Comparison of ENCODE assay signal across 17 cellular contexts in the genomic region with DNA sequence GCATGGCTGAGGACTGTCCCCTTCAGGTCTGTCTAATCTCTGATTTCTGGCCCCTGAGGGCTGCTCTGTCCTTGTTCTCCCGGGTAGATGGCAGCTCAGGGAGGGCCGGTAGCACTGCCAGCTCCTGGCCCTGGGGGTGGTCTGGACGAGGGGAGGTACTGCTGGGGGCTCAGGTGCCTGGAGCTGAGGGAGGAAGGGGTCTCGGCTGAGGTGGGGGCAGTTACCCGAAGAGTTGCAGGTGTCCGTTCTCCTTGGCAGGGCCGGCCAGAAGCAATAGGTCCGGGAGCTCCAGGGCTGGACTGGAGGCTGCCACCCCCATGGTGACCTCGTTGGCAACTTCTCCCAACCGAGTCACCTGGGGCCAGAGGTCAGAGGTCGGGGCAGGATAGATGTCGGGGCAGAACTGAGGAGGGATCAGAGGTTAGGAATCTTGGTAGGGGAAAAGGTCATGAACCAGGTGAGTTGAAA. TPM values are rescaled to one million over a fixed set of nuclear protein-coding genes. Genes with fewer than 3 reads are reported as not detected.
DNase-seq lines count a peak whose midpoint lies in the region; ATAC-seq and TF ChIP-seq lines count a peak whose summit lies in the region.
"Had no signal": no experiment of that assay in that cellular context is flagged by ENCODE, and none has a peak within 500 bp of the region (broad histone marks: within the 10 kb centered on the region; RNA-seq: fewer than 3 reads in every experiment).

No MANE protein-coding gene starts in this region.

- WGBS in endodermal cell (ENCODE audit: insufficient coverage in 1 of 2, insufficient read length in 1 of 2), 2 experiments: 88 to 91% methylated on average over 6 to 12 of the region's 12 CpGs

- no peak for DNase-seq in activated CD8-positive, alpha-beta memory T cell treated with anti-CD3 and anti-CD28 coated beads, Interleukin-2, amount 10 ng/mL, durations not matched to agents 7 days and 5 days
- DNase-seq in activated CD8-positive, alpha-beta memory T cell treated with anti-CD3 and anti-CD28 coated beads, Interleukin-2, amount 50 U/mL, for 4 hours: no peak
- no peak for DNase-seq in WTC11 (ENCODE audit: low spot score)
- DNase-seq in endodermal cell: no peak
- DNase-seq in osteocyte (ENCODE audit: extremely low spot score, unreplicated experiment): no peak
- DNase-seq in 8988T: no peak
- no peak for DNase-seq in activated CD8-positive, alpha-beta memory T cell treated with anti-CD3 and anti-CD28 coated beads, Interleukin-2, amount 50 U/mL, for 48 hours
- DNase-seq: activated T-cell treated with anti-CD3 and anti-CD28 coated beads for 4 hours, COR-L47, GF-D8, NCI-H187, NCI-H524, retina, thyroid gland had no signal

- peak overlapping the region; percentile 67 for H3K27ac Mint-ChIP-seq in activated CD8-positive, alpha-beta memory T cell treated with anti-CD3 and anti-CD28 coated beads, Interleukin-2, amount 10 ng/mL, durations not matched to agents 7 days and 5 days
- H3K27ac Mint-ChIP-seq in WTC11 (peak overlapping the region; percentile 61), endodermal cell (peak overlapping the region; percentile 68), osteocyte (ENCODE audit: unreplicated experiment) (peak overlapping the region; percentile 36)

- no peak overlapping the region for H3K4me3 ChIP-seq in endodermal cell (ENCODE audit: low read length)
- H3K4me3 ChIP-seq: hepatocyte, thyroid gland had no signal

- H3K4me3 Mint-ChIP-seq in activated CD8-positive, alpha-beta memory T cell treated with anti-CD3 and anti-CD28 coated beads, Interleukin-2, amount 10 ng/mL, durations not matched to agents 7 days and 5 days: peak overlapping the region; percentile 38
- peak overlapping the region; percentile 98 for H3K4me3 Mint-ChIP-seq in WTC11
- H3K4me3 Mint-ChIP-seq in endodermal cell: no peak overlapping the region
- H3K4me3 Mint-ChIP-seq in osteocyte (ENCODE audit: unreplicated experiment): peak overlapping the region; percentile 45

- peaks cover 17% of the 10 kb centered on the region for H3K36me3 Mint-ChIP-seq in activated CD8-positive, alpha-beta memory T cell treated with anti-CD3 and anti-CD28 coated beads, Interleukin-2, amount 10 ng/mL, durations not matched to agents 7 days and 5 days
- H3K36me3 Mint-ChIP-seq in WTC11: peaks cover 23% of the 10 kb centered on the region
- H3K36me3 Mint-ChIP-seq in endodermal cell (ENCODE audit: low read depth): peaks cover 29% of the 10 kb centered on the region
- peaks cover 5% of the 10 kb centered on the region for H3K36me3 Mint-ChIP-seq in osteocyte (ENCODE audit: unreplicated experiment)

- POLR2A ChIA-PET in WTC11 (lab: Charles Lee): no interaction called here

- H3K27me3 ChIP-seq in endodermal cell (ENCODE audit: control insufficient read depth, insufficient read depth, low read length, poor library complexity, severe bottlenecking): no peaks in the 10 kb centered on the region
- H3K27me3 ChIP-seq: hepatocyte, thyroid gland had no signal

- TF ChIP-seq CTCF in WTC11 (IDR thresholded peaks at IDR 0.05) (no peak), endodermal cell (conservative IDR thresholded peaks at IDR 0.05) (no peak), osteocyte (IDR thresholded peaks at IDR 0.05) (no peak)

- H3K27me3 Mint-ChIP-seq in activated CD8-positive, alpha-beta memory T cell treated with anti-CD3 and anti-CD28 coated beads, Interleukin-2, amount 10 ng/mL, durations not matched to agents 7 days and 5 days: no peaks in the 10 kb centered on the region
- H3K27me3 Mint-ChIP-seq in WTC11 (ENCODE audit: low read depth): no peaks in the 10 kb centered on the region; the same call in none of the 2 replicates
- peaks cover 5% of the 10 kb centered on the region for H3K27me3 Mint-ChIP-seq in endodermal cell (ENCODE audit: insufficient read depth)
- no peaks in the 10 kb centered on the region for H3K27me3 Mint-ChIP-seq in osteocyte (ENCODE audit: unreplicated experiment)

- H3K27ac ChIP-seq in endodermal cell (ENCODE audit: low read depth, low read length): no peak overlapping the region

- peaks cover 23% of the 10 kb centered on the region for H3K9me3 ChIP-seq in endodermal cell (ENCODE audit: control insufficient read depth, low read length)
- H3K9me3 ChIP-seq: thyroid gland had no signal

- H3K9me3 Mint-ChIP-seq in activated CD8-positive, alpha-beta memory T cell treated with anti-CD3 and anti-CD28 coated beads, Interleukin-2, amount 10 ng/mL, durations not matched to agents 7 days and 5 days (ENCODE audit: low read depth): no peaks in the 10 kb centered on the region
- H3K9me3 Mint-ChIP-seq in WTC11 (peaks cover 14% of the 10 kb centered on the region), endodermal cell (peaks cover 26% of the 10 kb centered on the region), osteocyte (ENCODE audit: unreplicated experiment) (no peaks in the 10 kb centered on the region)

- H3K4me1 ChIP-seq in endodermal cell (ENCODE audit: control insufficient read depth, insufficient read depth, low read length): no peaks in the 10 kb centered on the region

- ATAC-seq in activated CD8-positive, alpha-beta memory T cell treated with anti-CD3 and anti-CD28 coated beads, Interleukin-2, amount 10 ng/mL, durations not matched to agents 7 days and 5 days: no peak
- ATAC-seq in WTC11 (no peak), GM21447 (IDR thresholded peaks at IDR 0.05; ENCODE audit: unreplicated experiment) (no peak)

- H3K9ac ChIP-seq in endodermal cell (ENCODE audit: extremely low read depth, low read length, poor library complexity, severe bottlenecking): no peak overlapping the region

- CTCF ChIA-PET in activated CD8-positive, alpha-beta memory T cell treated with anti-CD3 and anti-CD28 coated beads, Interleukin-2, amount 10 ng/mL, durations not matched to agents 7 days and 5 days (lab: Charles Lee): interaction anchor here (1.2 to 2.0 kb wide), 2 partner anchors 9 to 118 kb away, joined by 3 to 6 read pairs; no protein-coding TSS in a partner anchor
- CTCF ChIA-PET in WTC11 (lab: Charles Lee): interaction anchor here (2.3 to 2.6 kb wide), 2 partner anchors 10 to 12 kb away, joined by 8 to 13 read pairs; no protein-coding TSS in a partner anchor

- H3K36me3 ChIP-seq in endodermal cell (ENCODE audit: control insufficient read depth, insufficient read depth, low read length): peaks cover 20% of the 10 kb centered on the region

- peaks cover 14% of the 10 kb centered on the region for H3K4me1 Mint-ChIP-seq in activated CD8-positive, alpha-beta memory T cell treated with anti-CD3 and anti-CD28 coated beads, Interleukin-2, amount 10 ng/mL, durations not matched to agents 7 days and 5 days
- peaks cover 9% of the 10 kb centered on the region for H3K4me1 Mint-ChIP-seq in WTC11
- H3K4me1 Mint-ChIP-seq in endodermal cell: peaks cover 3% of the 10 kb centered on the region
- H3K4me1 Mint-ChIP-seq in osteocyte (ENCODE audit: unreplicated experiment): peaks cover 16% of the 10 kb centered on the region

TF ChIP-seq in WTC11, 78 proteins besides CTCF, POLR2A, EP300 and RAD21:
- TF ChIP-seq, protein P1, sequence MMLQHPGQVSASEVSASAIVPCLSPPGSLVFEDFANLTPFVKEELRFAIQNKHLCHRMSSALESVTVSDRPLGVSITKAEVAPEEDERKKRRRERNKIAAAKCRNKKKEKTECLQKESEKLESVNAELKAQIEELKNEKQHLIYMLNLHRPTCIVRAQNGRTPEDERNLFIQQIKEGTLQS (CRISPR knock-in tag; conservative IDR thresholded peaks at IDR 0.05): no peak
TF ChIP-seq in WTC11: peak in this region for 0.

RNA-seq across cellular contexts. Expression of a gene that starts 1.2 kb away (rescaled TPM):
- 10 to 100 TPM; 47.8 to 57.2 TPM for total RNA-seq in activated CD8-positive, alpha-beta memory T cell treated with anti-CD3 and anti-CD28 coated beads, Interleukin-2, amount 10 ng/mL, durations not matched to agents 7 days and 5 days
- total RNA-seq in WTC11 (2021): 114 to 120 TPM (median 114 TPM) in 3 replicates
- 100 to 1,000 TPM; 119 to 123 TPM for total RNA-seq in endodermal cell
- polyA plus RNA-seq in endodermal cell (2013, experiment 1 of 2): 88.6 TPM
- 88.0 TPM for polyA plus RNA-seq in endodermal cell (2013, experiment 2 of 2)
- total RNA-seq in osteocyte: 166 and 172 TPM in 2 replicates

RNA-seq across cellular contexts. Expression of a gene that starts 1.5 kb away (rescaled TPM):
- total RNA-seq in activated CD8-positive, alpha-beta memory T cell treated with anti-CD3 and anti-CD28 coated beads, Interleukin-2, amount 10 ng/mL, durations not matched to agents 7 days and 5 days: not detected
- total RNA-seq in WTC11 (2021) (8.2 to 17.1 TPM (median 15.3 TPM) in 3 replicates), endodermal cell (1 to 10 TPM; 8.3 to 9.5 TPM), osteocyte (1.8 and 2.0 TPM in 2 replicates)
- 1.7 TPM for polyA plus RNA-seq in endodermal cell (2013, experiment 1 of 2)
- polyA plus RNA-seq in endodermal cell (2013, experiment 2 of 2): 2.4 TPM

RNA-seq across cellular contexts. Expression of a gene that starts 35.9 kb away (rescaled TPM):
- total RNA-seq in activated CD8-positive, alpha-beta memory T cell treated with anti-CD3 and anti-CD28 coated beads, Interleukin-2, amount 10 ng/mL, durations not matched to agents 7 days and 5 days: 10 to 100 TPM; 40.2 to 41.7 TPM
- 4.0 to 4.3 TPM (median 4.0 TPM) in 3 replicates for total RNA-seq in WTC11 (2021)
- 10 to 100 TPM; 12.1 to 13.7 TPM for total RNA-seq in endodermal cell
- polyA plus RNA-seq in endodermal cell (2013, experiment 1 of 2): 5.6 TPM
- 4.8 TPM for polyA plus RNA-seq in endodermal cell (2013, experiment 2 of 2)
- 43.7 and 46.9 TPM in 2 replicates for total RNA-seq in osteocyte

RNA-seq across cellular contexts. Expression of a gene that starts 38.6 kb away (rescaled TPM):
- not detected for total RNA-seq in activated CD8-positive, alpha-beta memory T cell treated with anti-CD3 and anti-CD28 coated beads, Interleukin-2, amount 10 ng/mL, durations not matched to agents 7 days and 5 days
- not detected in 3 replicates for total RNA-seq in WTC11 (2021)
- total RNA-seq in endodermal cell: not detected
- not detected for polyA plus RNA-seq in endodermal cell (2013, experiment 1 of 2)
- polyA plus RNA-seq in endodermal cell (2013, experiment 2 of 2): not detected
- not detected in 2 replicates for total RNA-seq in osteocyte
- total RNA-seq: LHCN-M2, thyroid gland had no signal

RNA-seq across cellular contexts. Expression of a gene that starts 42.4 kb away (rescaled TPM):
- total RNA-seq in activated CD8-positive, alpha-beta memory T cell treated with anti-CD3 and anti-CD28 coated beads, Interleukin-2, amount 10 ng/mL, durations not matched to agents 7 days and 5 days: not detected
- total RNA-seq in WTC11 (2021): 2.6 to 5.4 TPM (median 5.0 TPM) in 3 replicates
- 1 to 10 TPM; 1.9 to 2.3 TPM for total RNA-seq in endodermal cell
- polyA plus RNA-seq in endodermal cell (2013, experiment 1 of 2): 0.71 TPM
- 0.62 TPM for polyA plus RNA-seq in endodermal cell (2013, experiment 2 of 2)
- total RNA-seq in osteocyte: not detected in 2 replicates
- polyA plus RNA-seq: hepatocyte had no signal
